Comparison of ENCODE assay signal across 9 cellular contexts in genomic region chr2:25078171-25079049, GRCh38. TPM values are rescaled to one million over a fixed set of nuclear protein-coding genes. Genes with fewer than 3 reads are reported as not detected.
DNase-seq lines count a peak whose midpoint lies in the region; ATAC-seq and TF ChIP-seq lines count a peak whose summit lies in the region.
"Had no signal": no experiment of that assay in that cellular context is flagged by ENCODE, and none has a peak within 500 bp of the region (broad histone marks: within the 10 kb centered on the region; RNA-seq: fewer than 3 reads in every experiment).

No MANE protein-coding gene starts in this region.

- peaks cover 22% of the 10 kb centered on the region for H3K4me1 Mint-ChIP-seq in neural progenitor cell

- H3K27me3 ChIP-seq in neural progenitor cell, result no peaks in the 10 kb centered on the region

- no peaks in the 10 kb centered on the region for H4K20me1 ChIP-seq in neural progenitor cell (ENCODE audit: low read depth)

- no peaks in the 10 kb centered on the region for H3F3A ChIP-seq in neural progenitor cell (ENCODE audit: low read depth)

- H3K27me3 Mint-ChIP-seq in neural progenitor cell (ENCODE audit: insufficient read depth, low read depth), result peaks cover 5% of the 10 kb centered on the region

- no peaks in the 10 kb centered on the region for H3K9me3 Mint-ChIP-seq in neural progenitor cell

- H3K27ac ChIP-seq in neural progenitor cell, result no peak overlapping the region
- H3K27ac ChIP-seq: thoracic aorta had no signal

- H3K4me1 ChIP-seq in neural progenitor cell, result peaks cover 10% of the 10 kb centered on the region

- no peak overlapping the region for H3K9ac ChIP-seq in neural progenitor cell

- H3K36me3 Mint-ChIP-seq in neural progenitor cell, result peaks cover 14% of the 10 kb centered on the region

- DNase-seq in DMS79 treated with DMSO at 0.1 percent for 48 hours (lab: John Stamatoyannopoulos, UW) (peak; percentile 83), NCI-H226 (peak; percentile 88), dermis microvascular lymphatic vessel endothelial cell (ENCODE audit: low read depth in 2 of 2) (peak; percentile 30 to 88), non-pigmented ciliary epithelial cell (ENCODE audit: low read depth) (peak; percentile 64), occipital lobe (lab: John Stamatoyannopoulos, UW) (no peak), neural progenitor cell (ENCODE audit: low spot score) (no peak), NCI-H1048 (lab: John Stamatoyannopoulos, UW) (no peak)

- H3K4me3 ChIP-seq in neural progenitor cell, result no peak overlapping the region
- H3K4me3 ChIP-seq: thoracic aorta had no signal

- TF ChIP-seq CTCF in neural progenitor cell (IDR thresholded peaks at IDR 0.05), result no peak

- H3K4me2 ChIP-seq in neural progenitor cell, result no peak overlapping the region

- ATAC-seq in GM21526 (IDR thresholded peaks at IDR 0.05; ENCODE audit: low FRiP score, unreplicated experiment), result no peak

- H3K79me2 ChIP-seq in neural progenitor cell (ENCODE audit: low read depth), result peaks cover 6% of the 10 kb centered on the region

- H2AFZ ChIP-seq in neural progenitor cell (replicated peaks), result no peak overlapping the region

- no peak overlapping the region for H3K27ac Mint-ChIP-seq in neural progenitor cell

- H3K36me3 ChIP-seq in neural progenitor cell, result no peaks in the 10 kb centered on the region
- H3K36me3 ChIP-seq: thoracic aorta had no signal

- no peak overlapping the region for H3K4me3 Mint-ChIP-seq in neural progenitor cell

- H3K9me3 ChIP-seq in neural progenitor cell (ENCODE audit: low read depth), result no peaks in the 10 kb centered on the region
- H3K9me3 ChIP-seq: thoracic aorta had no signal

RNA-seq across cellular contexts. Expression of gene EFR3B, which starts 36.5 kb away (rescaled TPM):
- total RNA-seq in dermis microvascular lymphatic vessel endothelial cell (0.39 and 0.51 TPM in 2 replicates), occipital lobe (47.1 TPM), neural progenitor cell (ENCODE audit: low replicate concordance) (17.2 and 21.2 TPM in 2 replicates)

Comparison
In these comparisons a context has a peak if more than half of its experiments do, and no peak if none do; other contexts are left out.
1. DNase-seq: peak in DMS79 treated with DMSO at 0.1 percent for 48 hours (single experiment), NCI-H226 (single experiment), dermis microvascular lymphatic vessel endothelial cell (2 of 2) and non-pigmented ciliary epithelial cell (single experiment); none in occipital lobe (single experiment), neural progenitor cell (single experiment) and NCI-H1048 (single experiment).
2. RNA of gene EFR3B, which starts 36.5 kb away (total RNA-seq): 47.1 TPM in occipital lobe (single experiment) and 17.2 to 21.2 TPM in neural progenitor cell; 0.39 to 0.51 TPM in dermis microvascular lymphatic vessel endothelial cell; every median in the first group is over 10 times any median in the second.